27 cellular contexts compared by ENCODE assay signal in the genomic region with DNA sequence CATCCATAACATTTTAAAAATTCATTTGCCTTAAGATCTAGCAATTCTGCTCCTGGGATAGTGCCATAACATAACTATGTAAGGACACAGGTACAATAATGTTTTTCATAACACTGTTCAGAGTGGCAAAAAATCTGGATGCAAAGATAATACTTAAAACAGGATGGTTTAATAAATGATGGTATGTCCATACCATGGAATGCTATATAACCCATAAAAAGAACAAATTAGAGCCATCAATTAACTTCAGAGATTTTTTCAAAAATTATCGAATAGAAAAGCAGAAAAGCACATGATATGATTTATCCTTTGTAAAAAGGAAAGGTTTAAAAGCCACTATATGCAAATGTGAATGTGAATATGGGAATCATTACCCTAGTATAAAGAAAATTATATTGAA.
"Had no signal": no experiment of that assay in that cellular context is flagged by ENCODE, and none has a peak within 500 bp of the region (broad histone marks: within the 10 kb centered on the region; RNA-seq: fewer than 3 reads in every experiment).

No MANE protein-coding gene starts in this region.

- DNase-seq: stimulated activated CD4-positive, alpha-beta T cell treated with anti-CD3 and anti-CD28 coated beads, Interleukin-2, amount 100 ng/mL, for 48 hours; stimulated activated CD4-positive, alpha-beta T cell treated with anti-CD3 and anti-CD28 coated beads, Interleukin-4, amount 100 ng/mL, for 1 hour; stimulated activated CD4-positive, alpha-beta T cell treated with anti-CD3 and anti-CD28 coated beads, Interleukin-4, amount 100 ng/mL, for 24 hours; stimulated activated CD4-positive, alpha-beta T cell treated with anti-CD3 and anti-CD28 coated beads, Interleukin-4, amount 100 ng/mL, for 4 hours; stimulated activated CD8-positive, alpha-beta memory T cell treated with anti-CD3 and anti-CD28 coated beads, Interleukin-4, amount 100 ng/mL, for 48 hours; stimulated activated naive B cell treated with anti-CD40 and anti-IgM and Interleukin-4, amounts not matched to agents 10 μg/mL and 1 μg/mL and 100 μg/mL, for 72 hours; stimulated activated naive CD4-positive, alpha-beta T cell; stimulated activated naive CD4-positive, alpha-beta T cell treated with Interleukin-2 at 50 U/mL for 16 hours; stimulated activated naive CD8-positive, alpha-beta T cell treated with anti-CD3 and anti-CD28 coated beads, Interleukin-15, amount 100 ng/mL, for 72 hours; stimulated activated naive CD8-positive, alpha-beta T cell treated with anti-CD3 and anti-CD28 coated beads, Interleukin-15, Interleukin-2, amounts not matched to agents 100 U/mL and 50 U/mL, for 24 hours; stomach; substantia nigra; testis; thyroid gland; tibial artery; transverse colon; trophoblast cell; upper lobe of left lung; upper lobe of right lung; uterus had no signal

- H3K36me3 ChIP-seq: stomach, suprapubic skin, thoracic aorta, thyroid gland, tibial artery, tibial nerve, transverse colon, upper lobe of left lung, upper lobe of right lung, uterus, vagina had no signal

- H3K9me3 ChIP-seq: suprapubic skin, testis, thoracic aorta, thyroid gland, tibial artery, tibial nerve, upper lobe of left lung, upper lobe of right lung, uterus, vagina had no signal

- H3K27me3 ChIP-seq: stomach, suprapubic skin, testis, thyroid gland, tibial artery, tibial nerve, transverse colon, upper lobe of left lung, upper lobe of right lung, uterus, vagina had no signal

- ATAC-seq: stimulated activated effector memory CD8-positive, alpha-beta T cell treated with anti-CD3 and anti-CD28 coated beads, Interleukin-12 subunit alpha, Interleukin-12 subunit beta, amount 100 ng/mL, for 72 hours; stimulated activated memory B cell treated with anti-CD40 and anti-IgM and Interleukin-4, amounts not matched to agents 10 μg/mL and 1 μg/mL and 100 μg/mL, for 72 hours; stimulated activated naive B cell treated with anti-CD40 and anti-IgM and Interleukin-4, amounts not matched to agents 10 μg/mL and 1 μg/mL and 100 μg/mL, for 72 hours; stimulated activated naive CD8-positive, alpha-beta T cell treated with anti-CD3 and anti-CD28 coated beads, Interleukin-15, amount 100 ng/mL, for 72 hours; stimulated activated naive CD8-positive, alpha-beta T cell treated with anti-CD3 and anti-CD28 coated beads, Interleukin-15, Interleukin-2, amounts not matched to agents 100 U/mL and 50 U/mL, for 24 hours; upper lobe of right lung had no signal

- FAIRE-seq: urothelium cell line had no signal

- H3K4me1 ChIP-seq: stomach, suprapubic skin, testis, thyroid gland, tibial artery, tibial nerve, transverse colon, upper lobe of left lung, upper lobe of right lung, uterus, vagina had no signal

- H3K27ac ChIP-seq: stomach, suprapubic skin, testis, thoracic aorta, thyroid gland, tibial artery, tibial nerve, transverse colon, upper lobe of left lung, upper lobe of right lung, uterus, vagina had no signal

- H3K4me3 ChIP-seq: stomach, suprapubic skin, testis, thoracic aorta, thyroid gland, tibial artery, tibial nerve, transverse colon, upper lobe of left lung, upper lobe of right lung, uterus, vagina had no signal
